In the genomic region with DNA sequence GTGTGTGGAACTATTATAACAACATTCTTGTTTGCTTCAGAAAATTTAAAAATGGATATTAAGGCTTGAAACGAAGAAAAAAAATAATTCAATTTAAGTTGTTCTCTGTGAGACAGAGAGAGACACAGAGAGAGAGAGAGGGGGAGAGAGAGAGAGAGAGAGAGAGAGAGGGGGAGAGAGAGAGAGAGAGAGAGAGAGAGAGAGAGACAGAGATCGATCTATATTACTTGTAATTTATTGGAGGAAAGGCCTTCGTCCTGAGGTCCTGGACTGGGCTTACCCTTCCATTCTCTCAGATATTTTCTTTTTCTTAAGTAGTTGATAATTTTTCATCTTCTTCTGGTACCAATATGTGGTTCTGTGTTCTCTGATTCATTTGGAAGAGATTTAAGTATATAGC, we compare ENCODE assay signal across 25 cellular contexts. TPM values are rescaled to one million over a fixed set of nuclear protein-coding genes. Genes with fewer than 3 reads are reported as not detected.
A peak's percentile ranks its signal among the peaks of the same experiment; 100 is the strongest.
DNase-seq lines count a peak whose midpoint lies in the region; ATAC-seq and TF ChIP-seq lines count a peak whose summit lies in the region.
"Had no signal": no experiment of that assay in that cellular context is flagged by ENCODE, and none has a peak within 500 bp of the region (broad histone marks: within the 10 kb centered on the region; RNA-seq: fewer than 3 reads in every experiment).

No MANE protein-coding gene starts in this region.

- H3K36me3 Mint-ChIP-seq in activated T-cell treated with anti-CD3 and anti-CD28 coated beads, Interleukin-2, amount 50 U/mL, for 72 hours (ENCODE audit: insufficient read depth in 2 of 2), result peaks cover 0 to 8% of the 10 kb centered on the region in 2 donors
- peaks cover 70% of the 10 kb centered on the region for H3K36me3 Mint-ChIP-seq in activated T-cell treated with anti-CD3 and anti-CD28 coated beads, Interleukin-2, amount 50 U/mL, for 24 hours (ENCODE audit: low read depth)
- peaks cover 86% of the 10 kb centered on the region for H3K36me3 Mint-ChIP-seq in dendritic cell treated with granulocyte-macrophage colony-stimulating factor and Interleukin-4, amounts not matched to agents 40 ng/mL and 50 ng/mL, for 4 days (ENCODE audit: low read depth)

- H3K4me1 Mint-ChIP-seq in activated T-cell treated with anti-CD3 and anti-CD28 coated beads, Interleukin-2, amount 50 U/mL, for 72 hours (ENCODE audit: low read depth), result peaks cover 6% of the 10 kb centered on the region
- H3K4me1 Mint-ChIP-seq in activated T-cell treated with anti-CD3 and anti-CD28 coated beads, Interleukin-2, amount 50 U/mL, for 24 hours (ENCODE audit: low read depth), result peaks cover 6% of the 10 kb centered on the region
- no peaks in the 10 kb centered on the region for H3K4me1 Mint-ChIP-seq in dendritic cell treated with granulocyte-macrophage colony-stimulating factor and Interleukin-4, amounts not matched to agents 40 ng/mL and 50 ng/mL, for 4 days (ENCODE audit: low read depth)
- H3K4me1 Mint-ChIP-seq: B cell; CD4-positive, alpha-beta memory T cell; CD8-positive, alpha-beta memory T cell had no signal

- H4K20me1 ChIP-seq in osteoblast (ENCODE audit: insufficient read depth, low read length), result no peaks in the 10 kb centered on the region

- H3K4me1 ChIP-seq in HEK293 (ENCODE audit: control insufficient read depth, insufficient read depth, low read length) (no peaks in the 10 kb centered on the region), osteoblast (ENCODE audit: insufficient read depth, low read length) (no peaks in the 10 kb centered on the region)
- H3K4me1 ChIP-seq: A549 had no signal

- H3K4me3 Mint-ChIP-seq in activated T-cell treated with anti-CD3 and anti-CD28 coated beads, Interleukin-2, amount 50 U/mL, for 72 hours, result no peak overlapping the region
- H3K4me3 Mint-ChIP-seq in activated T-cell treated with anti-CD3 and anti-CD28 coated beads, Interleukin-2, amount 50 U/mL, for 24 hours, result no peak overlapping the region
- no peak overlapping the region for H3K4me3 Mint-ChIP-seq in dendritic cell treated with granulocyte-macrophage colony-stimulating factor and Interleukin-4, amounts not matched to agents 40 ng/mL and 50 ng/mL, for 4 days
- H3K4me3 Mint-ChIP-seq: B cell; CD4-positive, alpha-beta memory T cell; CD4-positive, CD25-positive, alpha-beta regulatory T cell; CD8-positive, alpha-beta memory T cell had no signal

- no peaks in the 10 kb centered on the region for H3K79me2 ChIP-seq in osteoblast (ENCODE audit: insufficient read depth, low read length)

- no peak overlapping the region for H3K4me3 ChIP-seq in HEK293 (ENCODE audit: low read depth, low read length)
- no peak overlapping the region for H3K4me3 ChIP-seq in osteoblast (ENCODE audit: insufficient read depth, low read length)
- H3K4me3 ChIP-seq: A549; BLaER1 treated with 17β-estradiol and CSF1 and Interleukin-3, amounts not matched to agents 10 nM and 100 nM; GM12878 had no signal

- H3K27ac ChIP-seq in HEK293 (ENCODE audit: extremely low read depth, low read depth, low read length), result no peak overlapping the region
- H3K27ac ChIP-seq in osteoblast (ENCODE audit: low read depth, low read length), result no peak overlapping the region
- H3K27ac ChIP-seq: 22Rv1; A549; BLaER1 treated with 17β-estradiol and CSF1 and Interleukin-3, amounts not matched to agents 10 nM and 100 nM; C4-2B had no signal

- H3K27ac Mint-ChIP-seq in activated T-cell treated with anti-CD3 and anti-CD28 coated beads, Interleukin-2, amount 50 U/mL, for 72 hours, result peak overlapping the region; percentile 46
- H3K27ac Mint-ChIP-seq in activated T-cell treated with anti-CD3 and anti-CD28 coated beads, Interleukin-2, amount 50 U/mL, for 24 hours, result no peak overlapping the region
- peak overlapping the region; percentile 15 for H3K27ac Mint-ChIP-seq in dendritic cell treated with granulocyte-macrophage colony-stimulating factor and Interleukin-4, amounts not matched to agents 40 ng/mL and 50 ng/mL, for 4 days
- H3K27ac Mint-ChIP-seq: B cell; CD4-positive, alpha-beta memory T cell had no signal

- H2AFZ ChIP-seq in osteoblast (ENCODE audit: low read length), result no peak overlapping the region

- no peaks in the 10 kb centered on the region for H3K9me3 Mint-ChIP-seq in activated T-cell treated with anti-CD3 and anti-CD28 coated beads, Interleukin-2, amount 50 U/mL, for 72 hours
- no peaks in the 10 kb centered on the region for H3K9me3 Mint-ChIP-seq in activated T-cell treated with anti-CD3 and anti-CD28 coated beads, Interleukin-2, amount 50 U/mL, for 24 hours
- no peaks in the 10 kb centered on the region for H3K9me3 Mint-ChIP-seq in dendritic cell treated with granulocyte-macrophage colony-stimulating factor and Interleukin-4, amounts not matched to agents 40 ng/mL and 50 ng/mL, for 4 days
- H3K9me3 Mint-ChIP-seq: CD4-positive, CD25-positive, alpha-beta regulatory T cell; CD8-positive, alpha-beta memory T cell had no signal

- H3K27me3 ChIP-seq in osteoblast (ENCODE audit: insufficient read depth, low read length), result no peaks in the 10 kb centered on the region
- H3K27me3 ChIP-seq: BLaER1 treated with 17β-estradiol and CSF1 and Interleukin-3, amounts not matched to agents 10 nM and 100 nM had no signal

- CTCF ChIA-PET in HEK293 (lab: Yijun Ruan, JAX), result interaction anchor here (2.1 kb wide), 1 partner anchor 432 kb away, joined by 7 read pairs; no protein-coding TSS in a partner anchor

- intact Hi-C loops in dendritic cell treated with granulocyte-macrophage colony-stimulating factor and Interleukin-4, amounts not matched to agents 40 ng/mL and 50 ng/mL, for 4 days (cut with micrococcal nuclease), result no loop called here

- peaks cover 0 to 19% of the 10 kb centered on the region in 2 experiments; a peak in 1 of 3 replicates for H3K36me3 ChIP-seq in HEK293 (ENCODE audit: control insufficient read depth in 2 of 2, insufficient read depth in 1 of 2, low read length in 2 of 2)
- peaks cover 48% of the 10 kb centered on the region for H3K36me3 ChIP-seq in osteoblast (ENCODE audit: insufficient read depth, low read length)

- H3K27me3 Mint-ChIP-seq in activated T-cell treated with anti-CD3 and anti-CD28 coated beads, Interleukin-2, amount 50 U/mL, for 72 hours (ENCODE audit: low read depth), result no peaks in the 10 kb centered on the region
- H3K27me3 Mint-ChIP-seq in activated T-cell treated with anti-CD3 and anti-CD28 coated beads, Interleukin-2, amount 50 U/mL, for 24 hours, result no peaks in the 10 kb centered on the region
- no peaks in the 10 kb centered on the region for H3K27me3 Mint-ChIP-seq in dendritic cell treated with granulocyte-macrophage colony-stimulating factor and Interleukin-4, amounts not matched to agents 40 ng/mL and 50 ng/mL, for 4 days
- H3K27me3 Mint-ChIP-seq: B cell; CD4-positive, alpha-beta memory T cell; CD4-positive, CD25-positive, alpha-beta regulatory T cell; CD8-positive, alpha-beta memory T cell had no signal

- POLR2A ChIA-PET in HEK293 (lab: Yijun Ruan, JAX), result no interaction called here

- TF ChIP-seq CTCF in HEK293 (tag by site-specific recombination; IDR thresholded peaks at IDR 0.05) (no peak), osteoblast (IDR thresholded peaks at IDR 0.05; ENCODE audit: extremely low read depth, low read depth, low read length) (no peak)

- no peaks in the 10 kb centered on the region for H3K9me3 ChIP-seq in HEK293 (ENCODE audit: control insufficient read depth, insufficient read depth, low read depth, low read length)
- no peaks in the 10 kb centered on the region for H3K9me3 ChIP-seq in osteoblast (ENCODE audit: low read depth, low read length)
- H3K9me3 ChIP-seq: A549 had no signal

- DNase-seq in activated T-cell treated with anti-CD3 and anti-CD28 coated beads, Interleukin-2, amount 50 U/mL, for 72 hours, result no peak
- DNase-seq in activated T-cell treated with anti-CD3 and anti-CD28 coated beads, Interleukin-2, amount 50 U/mL, for 24 hours, result no peak
- no peak for DNase-seq in effector CD4-positive, alpha-beta T cell
- DNase-seq in OCI-M2 (lab: John Stamatoyannopoulos, UW; ENCODE audit: unreplicated experiment) (no peak), osteoblast (ENCODE audit: insufficient read length, low spot score, missing footprints) (no peak)
- DNase-seq: AML-193; CD4-positive, alpha-beta memory T cell; CD4-positive, CD25-positive, alpha-beta regulatory T cell; CD8-positive, alpha-beta memory T cell; COR-L47; DMS 273 treated with DMSO at 0.1 percent for 48 hours; DMS153; DMS53; DMS79; DND-41; EL; GDM1 had no signal

- H3K4me2 ChIP-seq in osteoblast (ENCODE audit: insufficient read depth, low read length), result no peak overlapping the region
- H3K4me2 ChIP-seq: A549; BLaER1 treated with 17β-estradiol and CSF1 and Interleukin-3, amounts not matched to agents 10 nM and 100 nM had no signal

- ATAC-seq in activated T-cell treated with anti-CD3 and anti-CD28 coated beads, Interleukin-2, amount 50 U/mL, for 72 hours (replicated peaks in 1 of 2), result no peak
- ATAC-seq: A549, GM12878 had no signal

TF ChIP-seq in HEK293, 187 proteins besides CTCF, POLR2A, EP300 and RAD21:
- TF ChIP-seq ZNF596 (tag by site-specific recombination; IDR thresholded peaks at IDR 0.05) (peak; percentile 98), ZNF560 (tag by site-specific recombination; IDR thresholded peaks at IDR 0.05; ENCODE audit: borderline replicate concordance) (no peak)

RNA-seq across cellular contexts. Expression of gene MFSD1, which starts 25.9 kb away (rescaled TPM):
- 10 to 100 TPM; 11.2 to 17.5 TPM for total RNA-seq in activated T-cell treated with anti-CD3 and anti-CD28 coated beads, Interleukin-2, amount 50 U/mL, for 72 hours
- total RNA-seq in osteoblast, result 170 and 183 TPM in 2 replicates
